In the genomic region with DNA sequence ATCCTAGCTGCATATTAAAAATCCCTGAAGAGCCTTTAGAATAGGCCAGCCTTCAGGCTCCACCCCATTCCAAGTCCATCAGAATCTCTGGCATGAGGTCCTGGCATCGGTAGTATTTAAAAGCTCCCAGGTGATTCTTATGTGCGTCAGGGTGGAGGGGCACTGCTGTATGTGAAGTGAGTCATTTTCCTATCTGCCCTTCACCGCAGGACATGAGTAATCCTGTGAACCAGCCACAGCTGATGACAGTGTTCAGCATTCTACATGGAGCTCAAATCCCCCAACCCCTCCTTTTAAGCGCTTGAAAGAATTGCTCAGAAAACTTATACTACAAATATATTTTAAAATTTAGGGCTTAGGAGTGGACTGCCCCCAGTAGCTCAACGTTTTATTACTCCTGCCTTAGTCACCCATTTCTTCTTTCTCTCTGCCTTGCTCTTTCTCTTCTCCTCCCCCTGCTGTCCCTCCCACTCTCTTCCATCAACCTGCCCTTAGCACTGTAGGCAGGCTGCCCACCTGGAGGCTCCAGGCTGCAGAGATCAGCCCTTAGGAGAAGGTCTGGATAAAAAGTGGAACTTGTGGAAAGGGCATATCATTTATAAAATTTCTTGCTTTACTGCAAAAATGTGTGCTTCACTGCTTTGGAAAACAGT, we compare ENCODE assay signal across 8 cellular contexts.
A peak's percentile ranks its signal among the peaks of the same experiment; 100 is the strongest.
DNase-seq lines count a peak whose midpoint lies in the region; ATAC-seq and TF ChIP-seq lines count a peak whose summit lies in the region.

No MANE protein-coding gene starts in this region.

- no peak overlapping the region for H3K4me3 Mint-ChIP-seq in progenitor cell of endocrine pancreas (ENCODE audit: low read depth)

- H3K9me3 ChIP-seq in body of pancreas, result no peaks in the 10 kb centered on the region

- peaks cover 8% of the 10 kb centered on the region for H3K4me1 Mint-ChIP-seq in progenitor cell of endocrine pancreas (ENCODE audit: low read depth)

- no peaks in the 10 kb centered on the region for H3K27me3 ChIP-seq in body of pancreas

- no peaks in the 10 kb centered on the region for H3K36me3 Mint-ChIP-seq in progenitor cell of endocrine pancreas (ENCODE audit: insufficient read depth)

- H3K36me3 ChIP-seq in body of pancreas (replicated peaks in 1 of 2; ENCODE audit: insufficient read depth in 1 of 2, low read depth in 2 of 2), result no peaks in the 10 kb centered on the region

- peak overlapping the region; percentile 18 for H3K27ac Mint-ChIP-seq in progenitor cell of endocrine pancreas

- no peak for TF ChIP-seq POLR2A in body of pancreas (IDR thresholded peaks at IDR 0.05)

- peak; percentile 39 for TF ChIP-seq CTCF in AG09309 (IDR thresholded peaks at IDR 0.05; ENCODE audit: control insufficient read depth, insufficient read depth, low read depth, low read length, missing control alignments)
- no peak for TF ChIP-seq CTCF in body of pancreas (IDR thresholded peaks at IDR 0.05)
- TF ChIP-seq CTCF in progenitor cell of endocrine pancreas (IDR thresholded peaks at IDR 0.05; ENCODE audit: unreplicated experiment), result no peak

- DNase-seq in AG09309 (ENCODE audit: low read depth) (peak; percentile 97), body of pancreas (peak; percentile 51 to 89 (median 71)), progenitor cell of endocrine pancreas (ENCODE audit: low spot score, unreplicated experiment) (no peak), cortex of kidney (lab: John Stamatoyannopoulos, UW) (no peak), CD1c-positive myeloid dendritic cell (ENCODE audit: extremely low spot score) (no peak)

- ATAC-seq in GM19324 (IDR thresholded peaks at IDR 0.05; ENCODE audit: low FRiP score, unreplicated experiment) (peak; percentile 62), HG03135 (IDR thresholded peaks at IDR 0.05; ENCODE audit: unreplicated experiment) (peak; percentile 98), SK-N-SH treated with all-trans-retinoic acid at 6 μM for 48 hours (peak; percentile 98), body of pancreas (peak; percentile 96)

- 17 to 19% methylated on average over 5 of the region's 5 CpGs for WGBS in body of pancreas, 2 donors

- H3K4me3 ChIP-seq in AG09309 (ENCODE audit: control insufficient read depth, low read depth, low read length) (no peak overlapping the region), body of pancreas (no peak overlapping the region)

- peaks cover 14% of the 10 kb centered on the region for H3K4me1 ChIP-seq in body of pancreas

- H3K9me3 Mint-ChIP-seq in progenitor cell of endocrine pancreas (ENCODE audit: low read depth), result no peaks in the 10 kb centered on the region

- H3K27me3 Mint-ChIP-seq in progenitor cell of endocrine pancreas, result peaks cover 10% of the 10 kb centered on the region

- intact Hi-C loops in body of pancreas (cut with DNase I), result loop anchor here (10.0 kb wide), 1 partner anchor 209 kb away; no protein-coding TSS in a partner anchor

- no peak overlapping the region for H3K27ac ChIP-seq in body of pancreas

TF ChIP-seq in SK-N-SH treated with all-trans-retinoic acid at 6 μM for 48 hours, 23 proteins besides CTCF, POLR2A, EP300 and RAD21 (continues in another document):
- TF ChIP-seq ZNF8 (CRISPR knock-in tag; IDR thresholded peaks at IDR 0.05) (no peak), CREB5 (CRISPR knock-in tag; IDR thresholded peaks at IDR 0.05; ENCODE audit: low read depth) (no peak), PATZ1 (CRISPR knock-in tag; IDR thresholded peaks at IDR 0.05; ENCODE audit: borderline replicate concordance) (peak; percentile 47; the same call in 1 of the 2 replicates), CSRNP3 (CRISPR knock-in tag; IDR thresholded peaks at IDR 0.05) (no peak), PPARA (CRISPR knock-in tag; IDR thresholded peaks at IDR 0.05; ENCODE audit: borderline replicate concordance) (no peak), TOX (CRISPR knock-in tag; IDR thresholded peaks at IDR 0.05; ENCODE audit: borderline replicate concordance) (peak; percentile 90; the same call in 1 of the 2 replicates), ESRRG (CRISPR knock-in tag; IDR thresholded peaks at IDR 0.05) (no peak), ZFP3 (CRISPR knock-in tag; IDR thresholded peaks at IDR 0.05) (no peak), ZFP30 (CRISPR knock-in tag; IDR thresholded peaks at IDR 0.05) (no peak), GLIS3 (CRISPR knock-in tag; IDR thresholded peaks at IDR 0.05) (no peak), ZNF70 (CRISPR knock-in tag; IDR thresholded peaks at IDR 0.05) (no peak), TCF4 (CRISPR knock-in tag; IDR thresholded peaks at IDR 0.05; ENCODE audit: borderline replicate concordance) (no peak), ZNF565 (CRISPR knock-in tag; conservative IDR thresholded peaks at IDR 0.05; ENCODE audit: low read depth) (no peak), RARB (CRISPR knock-in tag; IDR thresholded peaks at IDR 0.05) (no peak; the same call in 1 of the 2 replicates), ARNTL (CRISPR knock-in tag; IDR thresholded peaks at IDR 0.05; ENCODE audit: borderline replicate concordance, low read depth) (no peak), OSR1 (CRISPR knock-in tag; IDR thresholded peaks at IDR 0.05) (no peak), CSDC2 (CRISPR knock-in tag; IDR thresholded peaks at IDR 0.05) (no peak), BACH2 (CRISPR knock-in tag; IDR thresholded peaks at IDR 0.05; ENCODE audit: borderline replicate concordance) (no peak), ISL1 (CRISPR knock-in tag; IDR thresholded peaks at IDR 0.05) (no peak), ZC3H10 (CRISPR knock-in tag; IDR thresholded peaks at IDR 0.05) (peak; percentile 49; the same call in 1 of the 2 replicates), SNAI2 (CRISPR knock-in tag; IDR thresholded peaks at IDR 0.05) (no peak)
- TF ChIP-seq, protein P1, sequence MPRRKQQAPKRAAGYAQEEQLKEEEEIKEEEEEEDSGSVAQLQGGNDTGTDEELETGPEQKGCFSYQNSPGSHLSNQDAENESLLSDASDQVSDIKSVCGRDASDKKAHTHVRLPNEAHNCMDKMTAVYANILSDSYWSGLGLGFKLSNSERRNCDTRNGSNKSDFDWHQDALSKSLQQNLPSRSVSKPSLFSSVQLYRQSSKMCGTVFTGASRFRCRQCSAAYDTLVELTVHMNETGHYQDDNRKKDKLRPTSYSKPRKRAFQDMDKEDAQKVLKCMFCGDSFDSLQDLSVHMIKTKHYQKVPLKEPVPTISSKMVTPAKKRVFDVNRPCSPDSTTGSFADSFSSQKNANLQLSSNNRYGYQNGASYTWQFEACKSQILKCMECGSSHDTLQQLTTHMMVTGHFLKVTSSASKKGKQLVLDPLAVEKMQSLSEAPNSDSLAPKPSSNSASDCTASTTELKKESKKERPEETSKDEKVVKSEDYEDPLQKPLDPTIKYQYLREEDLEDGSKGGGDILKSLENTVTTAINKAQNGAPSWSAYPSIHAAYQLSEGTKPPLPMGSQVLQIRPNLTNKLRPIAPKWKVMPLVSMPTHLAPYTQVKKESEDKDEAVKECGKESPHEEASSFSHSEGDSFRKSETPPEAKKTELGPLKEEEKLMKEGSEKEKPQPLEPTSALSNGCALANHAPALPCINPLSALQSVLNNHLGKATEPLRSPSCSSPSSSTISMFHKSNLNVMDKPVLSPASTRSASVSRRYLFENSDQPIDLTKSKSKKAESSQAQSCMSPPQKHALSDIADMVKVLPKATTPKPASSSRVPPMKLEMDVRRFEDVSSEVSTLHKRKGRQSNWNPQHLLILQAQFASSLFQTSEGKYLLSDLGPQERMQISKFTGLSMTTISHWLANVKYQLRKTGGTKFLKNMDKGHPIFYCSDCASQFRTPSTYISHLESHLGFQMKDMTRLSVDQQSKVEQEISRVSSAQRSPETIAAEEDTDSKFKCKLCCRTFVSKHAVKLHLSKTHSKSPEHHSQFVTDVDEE (CRISPR knock-in tag; IDR thresholded peaks at IDR 0.05), result no peak

Comparison
In these comparisons a context has a peak if more than half of its experiments do, and no peak if none do; other contexts are left out.
1. DNase-seq: peak in AG09309 (single experiment) and body of pancreas (4 of 4); none in progenitor cell of endocrine pancreas (single experiment), cortex of kidney (single experiment) and CD1c-positive myeloid dendritic cell (single experiment).
2. Peak in every context shown above with its lines, with median percentiles within 50 percentile points of each other: ATAC-seq.